8 cellular contexts compared by ENCODE assay signal in genomic region chr18:63366270-63366990, GRCh38. TPM values are rescaled to one million over a fixed set of nuclear protein-coding genes. Genes with fewer than 3 reads are reported as not detected.
DNase-seq lines count a peak whose midpoint lies in the region; TF ChIP-seq lines count a peak whose summit lies in the region.

No MANE protein-coding gene starts in this region.

- no CpG with 5 or more reads among the region's 60 CpGs for WGBS in H9 (ENCODE audit: extremely low coverage, insufficient read length, low lambda C conversion rate)

- H3K9me3 ChIP-seq in H9 (ENCODE audit: control insufficient read depth, low read depth, low read length) (peaks cover 8% of the 10 kb centered on the region), MM.1S (replicated peaks; ENCODE audit: insufficient read depth, low read length) (no peaks in the 10 kb centered on the region)

- H4K5ac ChIP-seq in H9 (ENCODE audit: insufficient read length, low read depth, low read length) = no peak overlapping the region

- peaks cover 4% of the 10 kb centered on the region for H3K23me2 ChIP-seq in H9 (ENCODE audit: insufficient read length, low read depth, low read length, poor library complexity, severe bottlenecking)

- no peaks in the 10 kb centered on the region for H3K36me3 ChIP-seq in MM.1S (replicated peaks; ENCODE audit: insufficient read depth, low read length)

- H3K27me3 Mint-ChIP-seq in H9 (ENCODE audit: low read depth) = no peaks in the 10 kb centered on the region

- H3F3A ChIP-seq in MM.1S (ENCODE audit: insufficient read depth, low read length) = peaks cover 12% of the 10 kb centered on the region

- H3K56ac ChIP-seq in H9 (ENCODE audit: insufficient read length, low read depth, low read length) = no peak overlapping the region

- H3K9me2 ChIP-seq in MM.1S (replicated peaks; ENCODE audit: insufficient read depth, low read length) = no peaks in the 10 kb centered on the region

- H3K14ac ChIP-seq in H9 (ENCODE audit: insufficient read depth, low read length) = peak overlapping the region; percentile 78; the same call in 1 of the 2 replicates

- H3K27me3 ChIP-seq in H9 (ENCODE audit: insufficient read depth, low read length) (no peaks in the 10 kb centered on the region), MM.1S (replicated peaks; ENCODE audit: insufficient read depth, low read length) (no peaks in the 10 kb centered on the region), layer of hippocampus (ENCODE audit: control insufficient read depth, insufficient read depth, low read length) (no peaks in the 10 kb centered on the region)

- no peak overlapping the region for H3K4ac ChIP-seq in H9 (ENCODE audit: low read depth, low read length)

- no peaks in the 10 kb centered on the region for H3K4me1 ChIP-seq in H9 (ENCODE audit: insufficient read depth, low read length)
- no peaks in the 10 kb centered on the region for H3K4me1 ChIP-seq in MM.1S (ENCODE audit: low read length)

- no peak overlapping the region for H2BK12ac ChIP-seq in H9 (ENCODE audit: insufficient read length, low read depth, low read length)

- H3K18ac ChIP-seq in H9 (ENCODE audit: insufficient read length, low read depth, low read length) = no peak overlapping the region

- H3K27ac ChIP-seq in H9 (ENCODE audit: insufficient read length, low read depth, low read length) = no peak overlapping the region
- no peak overlapping the region; the same call in 1 of the 2 replicates for H3K27ac ChIP-seq in MM.1S (ENCODE audit: low read length)
- peak overlapping the region; percentile 90 for H3K27ac ChIP-seq in layer of hippocampus (ENCODE audit: low read depth, low read length)

- no peak overlapping the region for H2BK20ac ChIP-seq in H9 (ENCODE audit: low read depth, low read length, poor library complexity, severe bottlenecking)

- H3K79me1 ChIP-seq in H9 (ENCODE audit: insufficient read depth, low read depth, low read length, poor library complexity, severe bottlenecking) = no peaks in the 10 kb centered on the region

- TF ChIP-seq CTCF in H9 (conservative IDR thresholded peaks at IDR 0.05) (no peak), MM.1S (IDR thresholded peaks at IDR 0.05; ENCODE audit: low read length) (no peak)

- H2BK120ac ChIP-seq in H9 (ENCODE audit: low read depth, low read length, poor library complexity, severe bottlenecking) = no peak overlapping the region

- no peak overlapping the region for H2BK5ac ChIP-seq in H9 (ENCODE audit: insufficient read length, low read length)

- peaks cover 15 to 34% (median 26%) of the 10 kb centered on the region in 3 experiments for H3K36me3 Mint-ChIP-seq in H9 (ENCODE audit: insufficient read depth in 1 of 3, low read depth in 3 of 3)

- H3K79me2 ChIP-seq in H9 (ENCODE audit: insufficient read depth, low read length) = no peaks in the 10 kb centered on the region; the same call in 1 of the 2 replicates
- H3K79me2 ChIP-seq in MM.1S (ENCODE audit: low read length) = peaks cover 28% of the 10 kb centered on the region

- peaks cover 2% of the 10 kb centered on the region for H4K20me1 ChIP-seq in H9 (ENCODE audit: control insufficient read depth, insufficient read depth, insufficient read length)
- no peaks in the 10 kb centered on the region for H4K20me1 ChIP-seq in MM.1S (ENCODE audit: insufficient read depth, low read length)

- H3K4me2 ChIP-seq in H9 (ENCODE audit: insufficient read depth, insufficient read length, low read length) (peak overlapping the region; percentile 83), MM.1S (ENCODE audit: low read depth, low read length) (peak overlapping the region; percentile 93)

- no peak overlapping the region for H3T11ph ChIP-seq in H9 (ENCODE audit: low read length)

- H3K4me3 ChIP-seq in GM08714 (ENCODE audit: low read length) = peak overlapping the region; percentile 81
- peak overlapping the region; percentile 82 for H3K4me3 ChIP-seq in MM.1S (ENCODE audit: low read length)

- H2AFZ ChIP-seq in H9 (ENCODE audit: low read length) (no peak overlapping the region), MM.1S (ENCODE audit: low read length) (peak overlapping the region; percentile 94)

- no peak overlapping the region for H2AK5ac ChIP-seq in H9 (ENCODE audit: insufficient read length, low read length)

- no peak overlapping the region for H4K8ac ChIP-seq in H9 (replicated peaks; ENCODE audit: insufficient read length, low read depth, low read length)

- peak overlapping the region; percentile 66 for H3K9ac ChIP-seq in H9 (ENCODE audit: extremely low read depth, insufficient read length, low read length)
- H3K9ac ChIP-seq in MM.1S (ENCODE audit: low read length) = peak overlapping the region; percentile 61

- peak overlapping the region; percentile 86 to 90 for H3K4me3 Mint-ChIP-seq in H9

- peaks cover 11 to 12% of the 10 kb centered on the region in 2 experiments for H3K9me3 Mint-ChIP-seq in H9

- H3K4me1 Mint-ChIP-seq in H9 = peaks cover 12 to 14% of the 10 kb centered on the region in 2 experiments

- H3K27ac Mint-ChIP-seq in H9 = peak overlapping the region in 2 of 3 experiments; percentile 23 to 89; a peak in 4 of 7 replicates

- no peak overlapping the region for H2BK15ac ChIP-seq in H9 (ENCODE audit: low read depth, low read length)

- no peak overlapping the region for H3K23ac ChIP-seq in H9 (ENCODE audit: insufficient read length, low read depth, low read length)

- DNase-seq in H9 (peak; percentile 70), MM.1S (peak; percentile 48), cerebellar cortex (ENCODE audit: low spot score) (peak; percentile 69), GDM1 (lab: John Stamatoyannopoulos, UW) (no peak)
- DNase-seq in activated CD4-positive, CD25-positive, alpha-beta regulatory T cell treated with anti-CD3 and anti-CD28 coated beads, Interleukin-2, amount 50 U/mL, for 72 hours = peak; percentile 65
- DNase-seq in stimulated activated CD4-positive, alpha-beta T cell treated with anti-CD3 and anti-CD28 coated beads, Interleukin-2, amount 100 ng/mL, for 24 hours = peak; percentile 73 to 78

- H4K91ac ChIP-seq in H9 (ENCODE audit: insufficient read length, low read depth, low read length) = no peak overlapping the region

RNA-seq across cellular contexts. Expression of gene KDSR, which starts 0.6 kb away (rescaled TPM):
- 50.0 and 58.5 TPM in 2 replicates for total RNA-seq in H9 (2021)

RNA-seq across cellular contexts. Expression of gene BCL2, which starts 46.9 kb away (rescaled TPM):
- total RNA-seq in H9 (2021) = 1.2 and 1.3 TPM in 2 replicates

RNA-seq across cellular contexts. Expression of gene VPS4B, which starts 55.8 kb away (rescaled TPM):
- total RNA-seq in H9 (2021) = 54.4 and 60.2 TPM in 2 replicates
